In genomic region chr6:44179072-44179536, GRCh38 we compare ENCODE assay signal across 1 cellular context.
A peak's percentile ranks its signal among the peaks of the same experiment; 100 is the strongest.
TF ChIP-seq lines count a peak whose summit lies in the region.

No MANE protein-coding gene starts in this region.

TF ChIP-seq in HepG2, 621 proteins besides CTCF, POLR2A, EP300 and RAD21 (continued from another document and continues in another):
- TF ChIP-seq, protein P1, sequence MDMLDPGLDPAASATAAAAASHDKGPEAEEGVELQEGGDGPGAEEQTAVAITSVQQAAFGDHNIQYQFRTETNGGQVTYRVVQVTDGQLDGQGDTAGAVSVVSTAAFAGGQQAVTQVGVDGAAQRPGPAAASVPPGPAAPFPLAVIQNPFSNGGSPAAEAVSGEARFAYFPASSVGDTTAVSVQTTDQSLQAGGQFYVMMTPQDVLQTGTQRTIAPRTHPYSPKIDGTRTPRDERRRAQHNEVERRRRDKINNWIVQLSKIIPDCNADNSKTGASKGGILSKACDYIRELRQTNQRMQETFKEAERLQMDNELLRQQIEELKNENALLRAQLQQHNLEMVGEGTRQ (IDR thresholded peaks at IDR 0.05; ENCODE audit: low read depth, low read length), result no peak
- TF ChIP-seq, protein P1 (CRISPR knock-in tag; IDR thresholded peaks at IDR 0.05; ENCODE audit: borderline replicate concordance), result no peak
- TF ChIP-seq, protein P2, sequence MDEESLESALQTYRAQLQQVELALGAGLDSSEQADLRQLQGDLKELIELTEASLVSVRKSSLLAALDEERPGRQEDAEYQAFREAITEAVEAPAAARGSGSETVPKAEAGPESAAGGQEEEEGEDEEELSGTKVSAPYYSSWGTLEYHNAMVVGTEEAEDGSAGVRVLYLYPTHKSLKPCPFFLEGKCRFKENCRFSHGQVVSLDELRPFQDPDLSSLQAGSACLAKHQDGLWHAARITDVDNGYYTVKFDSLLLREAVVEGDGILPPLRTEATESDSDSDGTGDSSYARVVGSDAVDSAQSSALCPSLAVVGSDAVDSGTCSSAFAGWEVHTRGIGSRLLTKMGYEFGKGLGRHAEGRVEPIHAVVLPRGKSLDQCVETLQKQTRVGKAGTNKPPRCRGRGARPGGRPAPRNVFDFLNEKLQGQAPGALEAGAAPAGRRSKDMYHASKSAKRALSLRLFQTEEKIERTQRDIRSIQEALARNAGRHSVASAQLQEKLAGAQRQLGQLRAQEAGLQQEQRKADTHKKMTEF (CRISPR knock-in tag; IDR thresholded peaks at IDR 0.05), result peak; percentile 62; the same call in 1 of the 2 replicates
- TF ChIP-seq, protein P3, sequence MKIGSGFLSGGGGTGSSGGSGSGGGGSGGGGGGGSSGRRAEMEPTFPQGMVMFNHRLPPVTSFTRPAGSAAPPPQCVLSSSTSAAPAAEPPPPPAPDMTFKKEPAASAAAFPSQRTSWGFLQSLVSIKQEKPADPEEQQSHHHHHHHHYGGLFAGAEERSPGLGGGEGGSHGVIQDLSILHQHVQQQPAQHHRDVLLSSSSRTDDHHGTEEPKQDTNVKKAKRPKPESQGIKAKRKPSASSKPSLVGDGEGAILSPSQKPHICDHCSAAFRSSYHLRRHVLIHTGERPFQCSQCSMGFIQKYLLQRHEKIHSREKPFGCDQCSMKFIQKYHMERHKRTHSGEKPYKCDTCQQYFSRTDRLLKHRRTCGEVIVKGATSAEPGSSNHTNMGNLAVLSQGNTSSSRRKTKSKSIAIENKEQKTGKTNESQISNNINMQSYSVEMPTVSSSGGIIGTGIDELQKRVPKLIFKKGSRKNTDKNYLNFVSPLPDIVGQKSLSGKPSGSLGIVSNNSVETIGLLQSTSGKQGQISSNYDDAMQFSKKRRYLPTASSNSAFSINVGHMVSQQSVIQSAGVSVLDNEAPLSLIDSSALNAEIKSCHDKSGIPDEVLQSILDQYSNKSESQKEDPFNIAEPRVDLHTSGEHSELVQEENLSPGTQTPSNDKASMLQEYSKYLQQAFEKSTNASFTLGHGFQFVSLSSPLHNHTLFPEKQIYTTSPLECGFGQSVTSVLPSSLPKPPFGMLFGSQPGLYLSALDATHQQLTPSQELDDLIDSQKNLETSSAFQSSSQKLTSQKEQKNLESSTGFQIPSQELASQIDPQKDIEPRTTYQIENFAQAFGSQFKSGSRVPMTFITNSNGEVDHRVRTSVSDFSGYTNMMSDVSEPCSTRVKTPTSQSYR (CRISPR knock-in tag; IDR thresholded peaks at IDR 0.05; ENCODE audit: borderline replicate concordance), result peak; percentile 65; the same call in 1 of the 2 replicates
- TF ChIP-seq ARID5B (CRISPR knock-in tag; IDR thresholded peaks at IDR 0.05), result peak; percentile 76
- no peak for TF ChIP-seq SOX13 (IDR thresholded peaks at IDR 0.05)
- peak in 1 of 2 experiments; percentile 70; a peak in 2 of 4 replicates for TF ChIP-seq SOX13 (CRISPR knock-in tag; conservative IDR thresholded peaks at IDR 0.05 in 1 of 2, IDR thresholded peaks at IDR 0.05 in 1 of 2)
- no peak for TF ChIP-seq TSC22D2 (CRISPR knock-in tag; IDR thresholded peaks at IDR 0.05; ENCODE audit: borderline replicate concordance)
- TF ChIP-seq CBX2 (IDR thresholded peaks at IDR 0.05; ENCODE audit: low read depth, low read length), result no peak
- TF ChIP-seq CBX2 (CRISPR knock-in tag; IDR thresholded peaks at IDR 0.05; ENCODE audit: low read depth), result 0 out of 2 replicates have a peak, but pooled peaks have one; percentile 33
- TF ChIP-seq ZNF296 (CRISPR knock-in tag; conservative IDR thresholded peaks at IDR 0.05), result no peak
- no peak for TF ChIP-seq ZNF350 (CRISPR knock-in tag; IDR thresholded peaks at IDR 0.05; ENCODE audit: borderline replicate concordance, low read depth)
- TF ChIP-seq, protein P4, sequence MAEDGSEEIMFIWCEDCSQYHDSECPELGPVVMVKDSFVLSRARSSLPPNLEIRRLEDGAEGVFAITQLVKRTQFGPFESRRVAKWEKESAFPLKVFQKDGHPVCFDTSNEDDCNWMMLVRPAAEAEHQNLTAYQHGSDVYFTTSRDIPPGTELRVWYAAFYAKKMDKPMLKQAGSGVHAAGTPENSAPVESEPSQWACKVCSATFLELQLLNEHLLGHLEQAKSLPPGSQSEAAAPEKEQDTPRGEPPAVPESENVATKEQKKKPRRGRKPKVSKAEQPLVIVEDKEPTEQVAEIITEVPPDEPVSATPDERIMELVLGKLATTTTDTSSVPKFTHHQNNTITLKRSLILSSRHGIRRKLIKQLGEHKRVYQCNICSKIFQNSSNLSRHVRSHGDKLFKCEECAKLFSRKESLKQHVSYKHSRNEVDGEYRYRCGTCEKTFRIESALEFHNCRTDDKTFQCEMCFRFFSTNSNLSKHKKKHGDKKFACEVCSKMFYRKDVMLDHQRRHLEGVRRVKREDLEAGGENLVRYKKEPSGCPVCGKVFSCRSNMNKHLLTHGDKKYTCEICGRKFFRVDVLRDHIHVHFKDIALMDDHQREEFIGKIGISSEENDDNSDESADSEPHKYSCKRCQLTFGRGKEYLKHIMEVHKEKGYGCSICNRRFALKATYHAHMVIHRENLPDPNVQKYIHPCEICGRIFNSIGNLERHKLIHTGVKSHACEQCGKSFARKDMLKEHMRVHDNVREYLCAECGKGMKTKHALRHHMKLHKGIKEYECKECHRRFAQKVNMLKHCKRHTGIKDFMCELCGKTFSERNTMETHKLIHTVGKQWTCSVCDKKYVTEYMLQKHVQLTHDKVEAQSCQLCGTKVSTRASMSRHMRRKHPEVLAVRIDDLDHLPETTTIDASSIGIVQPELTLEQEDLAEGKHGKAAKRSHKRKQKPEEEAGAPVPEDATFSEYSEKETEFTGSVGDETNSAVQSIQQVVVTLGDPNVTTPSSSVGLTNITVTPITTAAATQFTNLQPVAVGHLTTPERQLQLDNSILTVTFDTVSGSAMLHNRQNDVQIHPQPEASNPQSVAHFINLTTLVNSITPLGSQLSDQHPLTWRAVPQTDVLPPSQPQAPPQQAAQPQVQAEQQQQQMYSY (CRISPR knock-in tag; IDR thresholded peaks at IDR 0.05), result no peak
- TF ChIP-seq, protein P5, sequence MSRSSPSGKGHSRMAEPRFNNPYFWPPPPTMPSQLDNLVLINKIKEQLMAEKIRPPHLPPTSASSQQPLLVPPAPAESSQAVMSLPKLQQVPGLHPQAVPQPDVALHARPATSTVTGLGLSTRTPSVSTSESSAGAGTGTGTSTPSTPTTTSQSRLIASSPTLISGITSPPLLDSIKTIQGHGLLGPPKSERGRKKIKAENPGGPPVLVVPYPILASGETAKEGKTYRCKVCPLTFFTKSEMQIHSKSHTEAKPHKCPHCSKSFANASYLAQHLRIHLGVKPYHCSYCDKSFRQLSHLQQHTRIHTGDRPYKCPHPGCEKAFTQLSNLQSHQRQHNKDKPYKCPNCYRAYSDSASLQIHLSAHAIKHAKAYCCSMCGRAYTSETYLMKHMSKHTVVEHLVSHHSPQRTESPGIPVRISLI (CRISPR knock-in tag; IDR thresholded peaks at IDR 0.05; ENCODE audit: borderline replicate concordance), result peak; percentile 81; the same call in 1 of the 2 replicates
- peak; percentile 91 for TF ChIP-seq ZNF646 (CRISPR knock-in tag; IDR thresholded peaks at IDR 0.05)
- TF ChIP-seq ZNF10 (CRISPR knock-in tag; IDR thresholded peaks at IDR 0.05; ENCODE audit: borderline replicate concordance, low read depth), result no peak
- TF ChIP-seq ZNF737 (CRISPR knock-in tag; IDR thresholded peaks at IDR 0.05; ENCODE audit: borderline replicate concordance), result no peak
- TF ChIP-seq ZKSCAN8 (CRISPR knock-in tag; IDR thresholded peaks at IDR 0.05; ENCODE audit: borderline replicate concordance), result no peak
- no peak for TF ChIP-seq ZNF572 (CRISPR knock-in tag; IDR thresholded peaks at IDR 0.05)
- TF ChIP-seq ESRRA (CRISPR knock-in tag; IDR thresholded peaks at IDR 0.05; ENCODE audit: low read depth), result peak; percentile 59; the same call in 1 of the 2 replicates
- TF ChIP-seq ZNF614 (CRISPR knock-in tag; IDR thresholded peaks at IDR 0.05; ENCODE audit: borderline replicate concordance), result 0 out of 2 replicates have a peak, but pooled peaks have one; percentile 27
- peak; percentile 69 for TF ChIP-seq BHLHE40 (IDR thresholded peaks at IDR 0.05; ENCODE audit: low read length)
- no peak for TF ChIP-seq ZNF329 (CRISPR knock-in tag; IDR thresholded peaks at IDR 0.05; ENCODE audit: low read depth)
- TF ChIP-seq, protein P6, sequence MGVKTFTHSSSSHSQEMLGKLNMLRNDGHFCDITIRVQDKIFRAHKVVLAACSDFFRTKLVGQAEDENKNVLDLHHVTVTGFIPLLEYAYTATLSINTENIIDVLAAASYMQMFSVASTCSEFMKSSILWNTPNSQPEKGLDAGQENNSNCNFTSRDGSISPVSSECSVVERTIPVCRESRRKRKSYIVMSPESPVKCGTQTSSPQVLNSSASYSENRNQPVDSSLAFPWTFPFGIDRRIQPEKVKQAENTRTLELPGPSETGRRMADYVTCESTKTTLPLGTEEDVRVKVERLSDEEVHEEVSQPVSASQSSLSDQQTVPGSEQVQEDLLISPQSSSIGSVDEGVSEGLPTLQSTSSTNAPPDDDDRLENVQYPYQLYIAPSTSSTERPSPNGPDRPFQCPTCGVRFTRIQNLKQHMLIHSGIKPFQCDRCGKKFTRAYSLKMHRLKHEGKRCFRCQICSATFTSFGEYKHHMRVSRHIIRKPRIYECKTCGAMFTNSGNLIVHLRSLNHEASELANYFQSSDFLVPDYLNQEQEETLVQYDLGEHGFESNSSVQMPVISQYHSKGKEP (CRISPR knock-in tag; IDR thresholded peaks at IDR 0.05), result no peak
- peak; percentile 66 for TF ChIP-seq GATAD2A (CRISPR knock-in tag; IDR thresholded peaks at IDR 0.05)
- TF ChIP-seq SP5 (CRISPR knock-in tag; IDR thresholded peaks at IDR 0.05; ENCODE audit: borderline replicate concordance, low read depth), result peak; percentile 50
